Comparison of ENCODE assay signal across 2 cellular contexts in the genomic region with DNA sequence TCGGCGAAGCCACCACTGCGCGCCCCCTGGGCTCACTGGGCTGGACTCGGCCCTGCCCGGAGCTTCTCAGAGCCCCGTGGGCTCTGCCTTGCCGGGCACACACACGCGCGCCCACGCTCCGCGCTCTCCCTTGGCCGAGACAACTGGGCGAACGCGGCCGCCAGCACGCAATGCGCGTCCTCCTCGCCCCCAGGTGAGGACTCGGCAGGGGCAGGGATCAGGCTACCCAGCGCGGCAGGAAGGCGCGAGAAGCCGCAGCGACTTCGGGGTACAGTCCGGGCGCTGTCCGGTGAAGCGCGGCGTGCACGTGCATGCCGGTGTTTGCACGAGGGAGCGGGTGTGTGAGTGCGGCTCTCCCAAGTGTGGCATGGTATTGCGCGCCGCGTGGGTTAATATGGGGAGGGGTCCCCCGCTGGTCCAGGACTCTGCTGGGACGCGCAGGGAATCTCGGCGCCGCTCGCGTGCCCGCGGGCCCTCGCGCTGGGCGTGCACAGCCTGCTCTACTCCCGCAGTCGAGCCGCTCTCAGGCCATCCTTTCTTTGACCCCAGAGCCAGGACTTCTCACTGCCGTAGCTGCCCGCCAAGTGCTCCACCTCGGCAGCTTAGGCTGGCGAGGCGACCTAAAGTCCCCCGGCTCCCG.
TF ChIP-seq lines count a peak whose summit lies in the region.

No MANE protein-coding gene starts in this region.

TF ChIP-seq in HepG2, 621 proteins besides CTCF, POLR2A, EP300 and RAD21:
- TF ChIP-seq, protein P1, sequence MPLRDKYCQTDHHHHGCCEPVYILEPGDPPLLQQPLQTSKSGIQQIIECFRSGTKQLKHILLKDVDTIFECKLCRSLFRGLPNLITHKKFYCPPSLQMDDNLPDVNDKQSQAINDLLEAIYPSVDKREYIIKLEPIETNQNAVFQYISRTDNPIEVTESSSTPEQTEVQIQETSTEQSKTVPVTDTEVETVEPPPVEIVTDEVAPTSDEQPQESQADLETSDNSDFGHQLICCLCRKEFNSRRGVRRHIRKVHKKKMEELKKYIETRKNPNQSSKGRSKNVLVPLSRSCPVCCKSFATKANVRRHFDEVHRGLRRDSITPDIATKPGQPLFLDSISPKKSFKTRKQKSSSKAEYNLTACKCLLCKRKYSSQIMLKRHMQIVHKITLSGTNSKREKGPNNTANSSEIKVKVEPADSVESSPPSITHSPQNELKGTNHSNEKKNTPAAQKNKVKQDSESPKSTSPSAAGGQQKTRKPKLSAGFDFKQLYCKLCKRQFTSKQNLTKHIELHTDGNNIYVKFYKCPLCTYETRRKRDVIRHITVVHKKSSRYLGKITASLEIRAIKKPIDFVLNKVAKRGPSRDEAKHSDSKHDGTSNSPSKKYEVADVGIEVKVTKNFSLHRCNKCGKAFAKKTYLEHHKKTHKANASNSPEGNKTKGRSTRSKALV (CRISPR knock-in tag; IDR thresholded peaks at IDR 0.05), result 0 out of 2 replicates have a peak, but pooled peaks have one; percentile 38
- TF ChIP-seq, protein P2, sequence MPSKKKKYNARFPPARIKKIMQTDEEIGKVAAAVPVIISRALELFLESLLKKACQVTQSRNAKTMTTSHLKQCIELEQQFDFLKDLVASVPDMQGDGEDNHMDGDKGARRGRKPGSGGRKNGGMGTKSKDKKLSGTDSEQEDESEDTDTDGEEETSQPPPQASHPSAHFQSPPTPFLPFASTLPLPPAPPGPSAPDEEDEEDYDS (CRISPR knock-in tag; IDR thresholded peaks at IDR 0.05), result no peak
- TF ChIP-seq ZNF75D (CRISPR knock-in tag; IDR thresholded peaks at IDR 0.05; ENCODE audit: borderline replicate concordance) (no peak), SYNCRIP (IDR thresholded peaks at IDR 0.05; ENCODE audit: insufficient read depth, low read depth, low read length) (no peak)
- TF ChIP-seq, protein P3, sequence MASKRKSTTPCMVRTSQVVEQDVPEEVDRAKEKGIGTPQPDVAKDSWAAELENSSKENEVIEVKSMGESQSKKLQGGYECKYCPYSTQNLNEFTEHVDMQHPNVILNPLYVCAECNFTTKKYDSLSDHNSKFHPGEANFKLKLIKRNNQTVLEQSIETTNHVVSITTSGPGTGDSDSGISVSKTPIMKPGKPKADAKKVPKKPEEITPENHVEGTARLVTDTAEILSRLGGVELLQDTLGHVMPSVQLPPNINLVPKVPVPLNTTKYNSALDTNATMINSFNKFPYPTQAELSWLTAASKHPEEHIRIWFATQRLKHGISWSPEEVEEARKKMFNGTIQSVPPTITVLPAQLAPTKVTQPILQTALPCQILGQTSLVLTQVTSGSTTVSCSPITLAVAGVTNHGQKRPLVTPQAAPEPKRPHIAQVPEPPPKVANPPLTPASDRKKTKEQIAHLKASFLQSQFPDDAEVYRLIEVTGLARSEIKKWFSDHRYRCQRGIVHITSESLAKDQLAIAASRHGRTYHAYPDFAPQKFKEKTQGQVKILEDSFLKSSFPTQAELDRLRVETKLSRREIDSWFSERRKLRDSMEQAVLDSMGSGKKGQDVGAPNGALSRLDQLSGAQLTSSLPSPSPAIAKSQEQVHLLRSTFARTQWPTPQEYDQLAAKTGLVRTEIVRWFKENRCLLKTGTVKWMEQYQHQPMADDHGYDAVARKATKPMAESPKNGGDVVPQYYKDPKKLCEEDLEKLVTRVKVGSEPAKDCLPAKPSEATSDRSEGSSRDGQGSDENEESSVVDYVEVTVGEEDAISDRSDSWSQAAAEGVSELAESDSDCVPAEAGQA (IDR thresholded peaks at IDR 0.05; ENCODE audit: low read depth), result no peak
- TF ChIP-seq, protein P3 (CRISPR knock-in tag; IDR thresholded peaks at IDR 0.05; ENCODE audit: borderline replicate concordance), result no peak
- TF ChIP-seq, protein P4, sequence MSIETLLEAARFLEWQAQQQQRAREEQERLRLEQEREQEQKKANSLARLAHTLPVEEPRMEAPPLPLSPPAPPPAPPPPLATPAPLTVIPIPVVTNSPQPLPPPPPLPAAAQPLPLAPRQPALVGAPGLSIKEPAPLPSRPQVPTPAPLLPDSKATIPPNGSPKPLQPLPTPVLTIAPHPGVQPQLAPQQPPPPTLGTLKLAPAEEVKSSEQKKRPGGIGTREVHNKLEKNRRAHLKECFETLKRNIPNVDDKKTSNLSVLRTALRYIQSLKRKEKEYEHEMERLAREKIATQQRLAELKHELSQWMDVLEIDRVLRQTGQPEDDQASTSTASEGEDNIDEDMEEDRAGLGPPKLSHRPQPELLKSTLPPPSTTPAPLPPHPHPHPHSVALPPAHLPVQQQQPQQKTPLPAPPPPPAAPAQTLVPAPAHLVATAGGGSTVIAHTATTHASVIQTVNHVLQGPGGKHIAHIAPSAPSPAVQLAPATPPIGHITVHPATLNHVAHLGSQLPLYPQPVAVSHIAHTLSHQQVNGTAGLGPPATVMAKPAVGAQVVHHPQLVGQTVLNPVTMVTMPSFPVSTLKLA (IDR thresholded peaks at IDR 0.05), result peak; percentile 32; the same call in 1 of the 2 replicates

TF ChIP-seq in neural cell, 6 proteins besides CTCF, POLR2A, EP300 and RAD21 (continued from another document):
- TF ChIP-seq, protein P5, sequence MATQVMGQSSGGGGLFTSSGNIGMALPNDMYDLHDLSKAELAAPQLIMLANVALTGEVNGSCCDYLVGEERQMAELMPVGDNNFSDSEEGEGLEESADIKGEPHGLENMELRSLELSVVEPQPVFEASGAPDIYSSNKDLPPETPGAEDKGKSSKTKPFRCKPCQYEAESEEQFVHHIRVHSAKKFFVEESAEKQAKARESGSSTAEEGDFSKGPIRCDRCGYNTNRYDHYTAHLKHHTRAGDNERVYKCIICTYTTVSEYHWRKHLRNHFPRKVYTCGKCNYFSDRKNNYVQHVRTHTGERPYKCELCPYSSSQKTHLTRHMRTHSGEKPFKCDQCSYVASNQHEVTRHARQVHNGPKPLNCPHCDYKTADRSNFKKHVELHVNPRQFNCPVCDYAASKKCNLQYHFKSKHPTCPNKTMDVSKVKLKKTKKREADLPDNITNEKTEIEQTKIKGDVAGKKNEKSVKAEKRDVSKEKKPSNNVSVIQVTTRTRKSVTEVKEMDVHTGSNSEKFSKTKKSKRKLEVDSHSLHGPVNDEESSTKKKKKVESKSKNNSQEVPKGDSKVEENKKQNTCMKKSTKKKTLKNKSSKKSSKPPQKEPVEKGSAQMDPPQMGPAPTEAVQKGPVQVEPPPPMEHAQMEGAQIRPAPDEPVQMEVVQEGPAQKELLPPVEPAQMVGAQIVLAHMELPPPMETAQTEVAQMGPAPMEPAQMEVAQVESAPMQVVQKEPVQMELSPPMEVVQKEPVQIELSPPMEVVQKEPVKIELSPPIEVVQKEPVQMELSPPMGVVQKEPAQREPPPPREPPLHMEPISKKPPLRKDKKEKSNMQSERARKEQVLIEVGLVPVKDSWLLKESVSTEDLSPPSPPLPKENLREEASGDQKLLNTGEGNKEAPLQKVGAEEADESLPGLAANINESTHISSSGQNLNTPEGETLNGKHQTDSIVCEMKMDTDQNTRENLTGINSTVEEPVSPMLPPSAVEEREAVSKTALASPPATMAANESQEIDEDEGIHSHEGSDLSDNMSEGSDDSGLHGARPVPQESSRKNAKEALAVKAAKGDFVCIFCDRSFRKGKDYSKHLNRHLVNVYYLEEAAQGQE (IDR thresholded peaks at IDR 0.05; ENCODE audit: borderline replicate concordance), result no peak
TF ChIP-seq in neural cell: peak in this region for 0.
